ENCODE assay signal across 29 cellular contexts in genomic region chr14:48857366-48857765, GRCh38.
"Had no signal": no experiment of that assay in that cellular context is flagged by ENCODE, and none has a peak within 500 bp of the region (broad histone marks: within the 10 kb centered on the region; RNA-seq: fewer than 3 reads in every experiment).

No MANE protein-coding gene starts in this region.

- H3K36me3 ChIP-seq: brain microvascular endothelial cell, gastroesophageal sphincter, heart left ventricle, left lung, lower lobe of right lung, ovary, right lobe of liver, WERI-Rb-1 had no signal

- H3K4me1 ChIP-seq: gastroesophageal sphincter, heart left ventricle, left lung, lower lobe of right lung, right lobe of liver, testis had no signal

- H3K4me3 Mint-ChIP-seq: activated naive CD4-positive, alpha-beta T cell treated with anti-CD3 and anti-CD28 coated beads, Interleukin-2, amount 10 ng/mL, durations not matched to agents 7 days and 5 days; activated naive CD8-positive, alpha-beta T cell treated with anti-CD3 and anti-CD28 coated beads, Interleukin-2, amount 10 ng/mL, durations not matched to agents 7 days and 5 days; nephron progenitor cell had no signal

- DNase-seq: activated CD4-positive, alpha-beta T cell treated with anti-CD3 and anti-CD28 coated beads for 48 hours; activated CD4-positive, alpha-beta T cell treated with anti-CD3 and anti-CD28 coated beads, Interleukin-2, amount 50 U/mL, for 48 hours; activated CD8-positive, alpha-beta memory T cell treated with anti-CD3 and anti-CD28 coated beads for 24 hours; activated gamma-delta T cell; activated naive CD4-positive, alpha-beta T cell treated with anti-CD3 and anti-CD28 coated beads, Interleukin-2, amount 10 ng/mL, durations not matched to agents 7 days and 5 days; activated naive CD8-positive, alpha-beta T cell treated with anti-CD3 and anti-CD28 coated beads, Interleukin-2, amount 10 ng/mL, durations not matched to agents 7 days and 5 days; amniotic stem cell; brain microvascular endothelial cell; dorsolateral prefrontal cortex; effector memory CD4-positive, alpha-beta T cell; erythroblast; heart left ventricle; hypothalamus; left lung; lower lobe of right lung; nephron progenitor cell; ovary; right lobe of liver; stimulated activated CD4-positive, alpha-beta T cell treated with anti-CD3 and anti-CD28 coated beads, Interleukin-12 subunit alpha, Interleukin-12 subunit beta, amount 100 ng/mL, for 4 hours; stimulated activated CD4-positive, alpha-beta T cell treated with anti-CD3 and anti-CD28 coated beads, Interleukin-4, amount 100 ng/mL, for 1 hour; stimulated activated naive CD8-positive, alpha-beta T cell treated with anti-CD3 and anti-CD28 coated beads, Interleukin-15, Interleukin-2, amounts not matched to agents 100 U/mL and 50 U/mL, for 24 hours; T-helper 9 cell; testis; trophoblast cell; WERI-Rb-1 had no signal

- H3K4me1 Mint-ChIP-seq: activated naive CD4-positive, alpha-beta T cell treated with anti-CD3 and anti-CD28 coated beads, Interleukin-2, amount 10 ng/mL, durations not matched to agents 7 days and 5 days; activated naive CD8-positive, alpha-beta T cell treated with anti-CD3 and anti-CD28 coated beads, Interleukin-2, amount 10 ng/mL, durations not matched to agents 7 days and 5 days; nephron progenitor cell had no signal

- H3K9me3 Mint-ChIP-seq: activated naive CD4-positive, alpha-beta T cell treated with anti-CD3 and anti-CD28 coated beads, Interleukin-2, amount 10 ng/mL, durations not matched to agents 7 days and 5 days; activated naive CD8-positive, alpha-beta T cell treated with anti-CD3 and anti-CD28 coated beads, Interleukin-2, amount 10 ng/mL, durations not matched to agents 7 days and 5 days; nephron progenitor cell had no signal

- H3K9me3 ChIP-seq: gastroesophageal sphincter, heart left ventricle, left lung, lower lobe of right lung, ovary, right lobe of liver, testis had no signal

- H3K27me3 Mint-ChIP-seq: activated naive CD4-positive, alpha-beta T cell treated with anti-CD3 and anti-CD28 coated beads, Interleukin-2, amount 10 ng/mL, durations not matched to agents 7 days and 5 days; activated naive CD8-positive, alpha-beta T cell treated with anti-CD3 and anti-CD28 coated beads, Interleukin-2, amount 10 ng/mL, durations not matched to agents 7 days and 5 days; progenitor cell of endocrine pancreas had no signal

- H3K36me3 Mint-ChIP-seq: activated naive CD4-positive, alpha-beta T cell treated with anti-CD3 and anti-CD28 coated beads, Interleukin-2, amount 10 ng/mL, durations not matched to agents 7 days and 5 days; activated naive CD8-positive, alpha-beta T cell treated with anti-CD3 and anti-CD28 coated beads, Interleukin-2, amount 10 ng/mL, durations not matched to agents 7 days and 5 days had no signal

- H3K27ac Mint-ChIP-seq: activated naive CD4-positive, alpha-beta T cell treated with anti-CD3 and anti-CD28 coated beads, Interleukin-2, amount 10 ng/mL, durations not matched to agents 7 days and 5 days; activated naive CD8-positive, alpha-beta T cell treated with anti-CD3 and anti-CD28 coated beads, Interleukin-2, amount 10 ng/mL, durations not matched to agents 7 days and 5 days; nephron progenitor cell; progenitor cell of endocrine pancreas had no signal

- ATAC-seq: activated CD4-positive, CD25-positive, alpha-beta regulatory T cell treated with anti-CD3 and anti-CD28 coated beads, Interleukin-2, amount 50 U/mL, for 24 hours; gastroesophageal sphincter; heart left ventricle; left lung; lower lobe of right lung; right lobe of liver; stimulated activated naive CD8-positive, alpha-beta T cell treated with anti-CD3 and anti-CD28 coated beads, Interleukin-15, Interleukin-2, amounts not matched to agents 100 U/mL and 50 U/mL, for 24 hours had no signal

- H3K27me3 ChIP-seq: brain microvascular endothelial cell, gastroesophageal sphincter, heart left ventricle, left lung, ovary, right lobe of liver, testis had no signal

- H3K27ac ChIP-seq: brain microvascular endothelial cell, coronary artery, dorsolateral prefrontal cortex, gastroesophageal sphincter, heart left ventricle, left lung, lower lobe of right lung, ovary, right lobe of liver, testis, WERI-Rb-1 had no signal

- H3K4me3 ChIP-seq: coronary artery, dorsolateral prefrontal cortex, gastroesophageal sphincter, heart left ventricle, left lung, lower lobe of right lung, ovary, right lobe of liver, testis had no signal
